ENCODE assay signal across 8 cellular contexts in genomic region chr6:30614044-30614842, GRCh38. TPM values are rescaled to one million over a fixed set of nuclear protein-coding genes. Genes with fewer than 3 reads are reported as not detected.
A peak's percentile ranks its signal among the peaks of the same experiment; 100 is the strongest.
DNase-seq lines count a peak whose midpoint lies in the region; ATAC-seq and FAIRE-seq lines count a peak whose summit lies in the region.

No MANE protein-coding gene starts in this region.

- peaks cover 5% of the 10 kb centered on the region for H3K27me3 Mint-ChIP-seq in T-helper 2 cell treated with Interferon-gamma antibody and Interleukin-4, amounts not matched to agents 5 μg/mL and 100 μg/mL, for 36 hours (ENCODE audit: low read depth)

- no peaks in the 10 kb centered on the region for H3K9me3 Mint-ChIP-seq in T-helper 2 cell treated with Interferon-gamma antibody and Interleukin-4, amounts not matched to agents 5 μg/mL and 100 μg/mL, for 36 hours
- H3K9me3 Mint-ChIP-seq in stimulated activated effector memory CD8-positive, alpha-beta T cell treated with anti-CD3 and anti-CD28 coated beads, Interleukin-12 subunit alpha, Interleukin-12 subunit beta, amount 100 ng/mL, for 72 hours, result no peaks in the 10 kb centered on the region

- H3K4me1 Mint-ChIP-seq in T-helper 2 cell treated with Interferon-gamma antibody and Interleukin-4, amounts not matched to agents 5 μg/mL and 100 μg/mL, for 36 hours (ENCODE audit: low read depth), result peaks cover 41% of the 10 kb centered on the region
- H3K4me1 Mint-ChIP-seq in stimulated activated effector memory CD8-positive, alpha-beta T cell treated with anti-CD3 and anti-CD28 coated beads, Interleukin-12 subunit alpha, Interleukin-12 subunit beta, amount 100 ng/mL, for 72 hours, result peaks cover 82% of the 10 kb centered on the region

- peak overlapping the region; percentile 97 for H3K27ac Mint-ChIP-seq in T-helper 2 cell treated with Interferon-gamma antibody and Interleukin-4, amounts not matched to agents 5 μg/mL and 100 μg/mL, for 36 hours
- H3K27ac Mint-ChIP-seq in stimulated activated effector memory CD8-positive, alpha-beta T cell treated with anti-CD3 and anti-CD28 coated beads, Interleukin-12 subunit alpha, Interleukin-12 subunit beta, amount 100 ng/mL, for 72 hours, result peak overlapping the region; percentile 100

- H3K36me3 Mint-ChIP-seq in T-helper 2 cell treated with Interferon-gamma antibody and Interleukin-4, amounts not matched to agents 5 μg/mL and 100 μg/mL, for 36 hours (ENCODE audit: low read depth), result peaks cover 66% of the 10 kb centered on the region
- H3K36me3 Mint-ChIP-seq in stimulated activated effector memory CD8-positive, alpha-beta T cell treated with anti-CD3 and anti-CD28 coated beads, Interleukin-12 subunit alpha, Interleukin-12 subunit beta, amount 100 ng/mL, for 72 hours, result peaks cover 97% of the 10 kb centered on the region

- FAIRE-seq in frontal cortex (lab: Jason Lieb, UNC), result no peak

- peak overlapping the region; percentile 91 for H3K4me3 Mint-ChIP-seq in T-helper 2 cell treated with Interferon-gamma antibody and Interleukin-4, amounts not matched to agents 5 μg/mL and 100 μg/mL, for 36 hours
- peak overlapping the region; percentile 87 for H3K4me3 Mint-ChIP-seq in stimulated activated effector memory CD8-positive, alpha-beta T cell treated with anti-CD3 and anti-CD28 coated beads, Interleukin-12 subunit alpha, Interleukin-12 subunit beta, amount 100 ng/mL, for 72 hours

- DNase-seq in DMS 273 (lab: John Stamatoyannopoulos, UW; ENCODE audit: unreplicated experiment), result peak; percentile 48
- DNase-seq in DMS 273 treated with DMSO at 0.1 percent for 48 hours (lab: John Stamatoyannopoulos, UW), result no peak
- DNase-seq in T-helper 2 cell treated with Interferon-gamma antibody and Interleukin-4, amounts not matched to agents 5 μg/mL and 100 μg/mL, for 36 hours (ENCODE audit: low spot score), result no peak
- DNase-seq in globus pallidus (ENCODE audit: low spot score), result peak; percentile 48
- no peak for DNase-seq in stimulated activated effector memory CD8-positive, alpha-beta T cell treated with anti-CD3 and anti-CD28 coated beads, Interleukin-12 subunit alpha, Interleukin-12 subunit beta, amount 100 ng/mL, for 72 hours (ENCODE audit: low spot score in 2 of 2)
- DNase-seq in frontal cortex (ENCODE audit: low spot score in 2 of 2), result no peak

- no peak for ATAC-seq in stimulated activated effector memory CD8-positive, alpha-beta T cell treated with anti-CD3 and anti-CD28 coated beads, Interleukin-12 subunit alpha, Interleukin-12 subunit beta, amount 100 ng/mL, for 72 hours
- ATAC-seq in GM19351 (IDR thresholded peaks at IDR 0.05; ENCODE audit: unreplicated experiment), result no peak
- no peak for ATAC-seq in GM21576 (IDR thresholded peaks at IDR 0.05; ENCODE audit: unreplicated experiment)

RNA-seq across cellular contexts. Expression of gene PPP1R10, which starts 2.8 kb away (rescaled TPM):
- total RNA-seq in frontal cortex, result 43.6 TPM

RNA-seq across cellular contexts. Expression of gene MRPS18B, which starts 3.4 kb away (rescaled TPM):
- total RNA-seq in frontal cortex, result 53.0 TPM

RNA-seq across cellular contexts. Expression of gene ATAT1, which starts 12.4 kb away (rescaled TPM):
- total RNA-seq in frontal cortex, result 40.4 TPM

RNA-seq across cellular contexts. Expression of gene C6orf136, which starts 32.7 kb away (rescaled TPM):
- total RNA-seq in frontal cortex, result 23.2 TPM

RNA-seq across cellular contexts. Expression of gene ABCF1, which starts 43.0 kb away (rescaled TPM):
- 18.8 TPM for total RNA-seq in frontal cortex

Comparison
In these comparisons a context has a peak if more than half of its experiments do, and no peak if none do; other contexts are left out.
1. DNase-seq: peak in DMS 273 (single experiment) and globus pallidus (single experiment); none in DMS 273 treated with DMSO at 0.1 percent for 48 hours (single experiment), T-helper 2 cell treated with Interferon-gamma antibody and Interleukin-4, amounts not matched to agents 5 μg/mL and 100 μg/mL, for 36 hours (single experiment), stimulated activated effector memory CD8-positive, alpha-beta T cell treated with anti-CD3 and anti-CD28 coated beads, Interleukin-12 subunit alpha, Interleukin-12 subunit beta, amount 100 ng/mL, for 72 hours (0 of 2) and frontal cortex (0 of 2).